ENCODE assay signal across 25 cellular contexts in the genomic region with DNA sequence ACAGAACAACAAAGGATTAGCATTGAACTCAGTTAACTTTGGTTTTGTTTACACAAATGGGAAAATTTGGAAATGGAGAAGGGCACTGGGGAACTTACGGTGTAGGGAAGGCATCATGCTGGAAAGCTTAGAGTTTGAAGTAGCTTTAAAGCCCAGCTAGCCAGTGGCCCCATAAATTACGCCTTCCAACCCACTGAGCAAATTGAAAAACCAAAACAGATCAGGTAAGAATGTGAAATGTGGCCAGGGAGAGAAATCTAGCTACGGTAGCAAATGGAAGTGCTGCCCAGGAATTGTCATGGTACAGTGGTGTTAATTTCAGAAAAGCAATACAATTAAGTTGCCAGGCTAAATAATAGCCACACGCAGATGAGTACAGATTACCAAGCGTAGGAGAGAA.
A peak's percentile ranks its signal among the peaks of the same experiment; 100 is the strongest.
DNase-seq lines count a peak whose midpoint lies in the region; ATAC-seq and TF ChIP-seq lines count a peak whose summit lies in the region.
"Had no signal": no experiment of that assay in that cellular context is flagged by ENCODE, and none has a peak within 500 bp of the region (broad histone marks: within the 10 kb centered on the region; RNA-seq: fewer than 3 reads in every experiment).

No MANE protein-coding gene starts in this region.

- no peak for ATAC-seq in activated T-cell treated with anti-CD3 and anti-CD28 coated beads, Interleukin-2, amount 50 U/mL, for 72 hours (replicated peaks in 1 of 2)
- ATAC-seq in activated T-cell treated with anti-CD3 and anti-CD28 coated beads, Interleukin-2, amount 50 U/mL, for 4 hours, result no peak
- no peak for ATAC-seq in HG03439 (IDR thresholded peaks at IDR 0.05; ENCODE audit: unreplicated experiment)
- ATAC-seq: CD8-positive, alpha-beta T cell; Panc1 had no signal

- H3K27ac ChIP-seq in endodermal cell (ENCODE audit: low read depth, low read length) (no peak overlapping the region), osteoblast (ENCODE audit: low read depth, low read length) (no peak overlapping the region), tibial artery (no peak overlapping the region)
- H3K27ac ChIP-seq: 22Rv1, C4-2B, SK-N-MC had no signal

- H3K9me3 ChIP-seq in endodermal cell (ENCODE audit: control insufficient read depth, low read length) (no peaks in the 10 kb centered on the region), osteoblast (ENCODE audit: low read depth, low read length) (no peaks in the 10 kb centered on the region), tibial artery (no peaks in the 10 kb centered on the region)
- H3K9me3 ChIP-seq: Caco-2, HAP-1 had no signal

- no peaks in the 10 kb centered on the region for H3K4me1 Mint-ChIP-seq in activated T-cell treated with anti-CD3 and anti-CD28 coated beads, Interleukin-2, amount 50 U/mL, for 72 hours (ENCODE audit: low read depth)
- no peaks in the 10 kb centered on the region for H3K4me1 Mint-ChIP-seq in activated T-cell treated with anti-CD3 and anti-CD28 coated beads, Interleukin-2, amount 50 U/mL, for 4 hours (ENCODE audit: low read depth)
- H3K4me1 Mint-ChIP-seq in endodermal cell, result peaks cover 23% of the 10 kb centered on the region
- H3K4me1 Mint-ChIP-seq: B cell had no signal

- no peak overlapping the region for H3K9ac ChIP-seq in endodermal cell (ENCODE audit: extremely low read depth, low read length, poor library complexity, severe bottlenecking)

- no peak for TF ChIP-seq CTCF in endodermal cell (conservative IDR thresholded peaks at IDR 0.05)
- no peak for TF ChIP-seq CTCF in osteoblast (IDR thresholded peaks at IDR 0.05; ENCODE audit: extremely low read depth, low read depth, low read length)
- TF ChIP-seq CTCF in tibial artery (IDR thresholded peaks at IDR 0.05), result no peak

- H3K9me3 Mint-ChIP-seq in activated T-cell treated with anti-CD3 and anti-CD28 coated beads, Interleukin-2, amount 50 U/mL, for 72 hours, result peaks cover 2% of the 10 kb centered on the region in 2 donors
- peaks cover 8% of the 10 kb centered on the region for H3K9me3 Mint-ChIP-seq in activated T-cell treated with anti-CD3 and anti-CD28 coated beads, Interleukin-2, amount 50 U/mL, for 4 hours
- no peaks in the 10 kb centered on the region for H3K9me3 Mint-ChIP-seq in endodermal cell
- H3K9me3 Mint-ChIP-seq: HFFc6 had no signal

- H3K4me3 ChIP-seq in endodermal cell (ENCODE audit: low read length), result no peak overlapping the region
- H3K4me3 ChIP-seq in osteoblast (ENCODE audit: insufficient read depth, low read length), result no peak overlapping the region
- no peak overlapping the region for H3K4me3 ChIP-seq in tibial artery
- H3K4me3 ChIP-seq: HAP-1, SK-N-MC had no signal

- H3K27me3 Mint-ChIP-seq in activated T-cell treated with anti-CD3 and anti-CD28 coated beads, Interleukin-2, amount 50 U/mL, for 72 hours (ENCODE audit: low read depth), result no peaks in the 10 kb centered on the region
- H3K27me3 Mint-ChIP-seq in activated T-cell treated with anti-CD3 and anti-CD28 coated beads, Interleukin-2, amount 50 U/mL, for 4 hours (ENCODE audit: low read depth), result no peaks in the 10 kb centered on the region
- no peaks in the 10 kb centered on the region for H3K27me3 Mint-ChIP-seq in endodermal cell (ENCODE audit: insufficient read depth)
- H3K27me3 Mint-ChIP-seq: B cell had no signal

- 87 to 95% methylated on average over 5 of the region's 5 CpGs for WGBS in endodermal cell (ENCODE audit: insufficient coverage in 1 of 2, insufficient read length in 1 of 2), 2 experiments

- peak overlapping the region; percentile 19 for H3K4me2 ChIP-seq in osteoblast (ENCODE audit: insufficient read depth, low read length)

- DNase-seq in activated T-cell treated with anti-CD3 and anti-CD28 coated beads, Interleukin-2, amount 50 U/mL, for 72 hours, result no peak
- no peak for DNase-seq in activated T-cell treated with anti-CD3 and anti-CD28 coated beads, Interleukin-2, amount 50 U/mL, for 4 hours
- DNase-seq in endodermal cell (no peak), osteoblast (ENCODE audit: insufficient read length, low spot score, missing footprints) (no peak), RPMI8226 (no peak), tibial artery (no peak)
- DNase-seq: Caco-2; CD8-positive, alpha-beta T cell; HFFc6; NCI-H1092 treated with DMSO at 0.1 percent for 48 hours; NCI-H1436; NCI-H187; NCI-H2081 treated with DMSO at 0.1 percent for 48 hours; NCI-H2171; NCI-H226; NCI-H510A; NCI-H69; SHP77 treated with DMSO at 0.1 percent for 48 hours had no signal

- no peaks in the 10 kb centered on the region for H3K79me2 ChIP-seq in osteoblast (ENCODE audit: insufficient read depth, low read length)

- H3K4me1 ChIP-seq in endodermal cell (ENCODE audit: control insufficient read depth, insufficient read depth, low read length) (peaks cover 3% of the 10 kb centered on the region), osteoblast (ENCODE audit: insufficient read depth, low read length) (no peaks in the 10 kb centered on the region), tibial artery (no peaks in the 10 kb centered on the region)
- H3K4me1 ChIP-seq: Caco-2 had no signal

- H3K27me3 ChIP-seq in endodermal cell (ENCODE audit: control insufficient read depth, insufficient read depth, low read length, poor library complexity, severe bottlenecking) (no peaks in the 10 kb centered on the region), osteoblast (ENCODE audit: insufficient read depth, low read length) (no peaks in the 10 kb centered on the region), tibial artery (no peaks in the 10 kb centered on the region)

- no peaks in the 10 kb centered on the region for H3K36me3 Mint-ChIP-seq in activated T-cell treated with anti-CD3 and anti-CD28 coated beads, Interleukin-2, amount 50 U/mL, for 72 hours (ENCODE audit: insufficient read depth in 2 of 2)
- H3K36me3 Mint-ChIP-seq in activated T-cell treated with anti-CD3 and anti-CD28 coated beads, Interleukin-2, amount 50 U/mL, for 4 hours (ENCODE audit: insufficient read depth), result no peaks in the 10 kb centered on the region
- H3K36me3 Mint-ChIP-seq in endodermal cell (ENCODE audit: low read depth), result no peaks in the 10 kb centered on the region
- H3K36me3 Mint-ChIP-seq: CD8-positive, alpha-beta T cell had no signal

- H4K20me1 ChIP-seq in osteoblast (ENCODE audit: insufficient read depth, low read length), result no peaks in the 10 kb centered on the region

- H3K36me3 ChIP-seq in endodermal cell (ENCODE audit: control insufficient read depth, insufficient read depth, low read length), result no peaks in the 10 kb centered on the region
- no peaks in the 10 kb centered on the region for H3K36me3 ChIP-seq in osteoblast (ENCODE audit: insufficient read depth, low read length)
- no peaks in the 10 kb centered on the region for H3K36me3 ChIP-seq in tibial artery
- H3K36me3 ChIP-seq: HAP-1 had no signal

- peak overlapping the region; percentile 51 for H2AFZ ChIP-seq in osteoblast (ENCODE audit: low read length)

- intact Hi-C loops in tibial artery (cut with DNase I; ENCODE audit: low total_unique reads), result no loop called here

- peak overlapping the region; percentile 47 for H3K27ac Mint-ChIP-seq in activated T-cell treated with anti-CD3 and anti-CD28 coated beads, Interleukin-2, amount 50 U/mL, for 72 hours
- peak overlapping the region; percentile 8 for H3K27ac Mint-ChIP-seq in endodermal cell
- H3K27ac Mint-ChIP-seq: B cell; CD8-positive, alpha-beta T cell; HFFc6 had no signal

- H3K4me3 Mint-ChIP-seq in activated T-cell treated with anti-CD3 and anti-CD28 coated beads, Interleukin-2, amount 50 U/mL, for 72 hours, result no peak overlapping the region
- H3K4me3 Mint-ChIP-seq in activated T-cell treated with anti-CD3 and anti-CD28 coated beads, Interleukin-2, amount 50 U/mL, for 4 hours, result no peak overlapping the region
- H3K4me3 Mint-ChIP-seq in endodermal cell, result no peak overlapping the region
- H3K4me3 Mint-ChIP-seq: B cell; CD8-positive, alpha-beta T cell; HFFc6 had no signal
